8 cellular contexts compared by ENCODE assay signal in the genomic region with DNA sequence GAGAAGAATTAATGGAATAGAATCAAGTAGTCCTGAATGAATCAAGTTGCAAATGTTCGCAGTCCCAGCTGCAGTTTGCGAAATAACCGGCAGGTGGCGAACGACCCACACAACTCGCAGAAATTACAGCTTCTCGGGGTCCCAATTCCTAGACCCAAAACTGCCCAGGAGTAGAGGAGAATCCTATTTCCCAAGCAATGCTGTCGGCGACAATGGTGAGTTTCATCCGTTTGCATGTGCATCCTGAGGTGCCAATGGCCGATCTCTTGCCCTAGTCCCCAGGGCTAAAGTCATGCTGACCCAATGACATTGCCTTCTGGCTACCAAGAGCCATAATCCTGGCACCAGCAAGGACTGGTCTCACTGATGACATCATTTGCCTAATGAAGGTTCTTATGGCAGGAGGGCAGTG. TPM values are rescaled to one million over a fixed set of nuclear protein-coding genes. Genes with fewer than 3 reads are reported as not detected.
DNase-seq lines count a peak whose midpoint lies in the region; ATAC-seq and TF ChIP-seq lines count a peak whose summit lies in the region.

No MANE protein-coding gene starts in this region.

- DNase-seq in DMS 273 (lab: John Stamatoyannopoulos, UW; ENCODE audit: unreplicated experiment) = peak; percentile 70
- DNase-seq in Jurkat, Clone E6-1 (ENCODE audit: low read depth, low spot score) = peak; percentile 22
- peak; percentile 79 to 88 for DNase-seq in SHP77 (lab: John Stamatoyannopoulos, UW)
- DNase-seq in astrocyte of the spinal cord (ENCODE audit: low read depth, low spot score) = peak; percentile 41
- peak; percentile 42 for DNase-seq in kidney tubule cell (ENCODE audit: low spot score)
- peak; percentile 34 to 49 for DNase-seq in stimulated activated CD8-positive, alpha-beta memory T cell treated with anti-CD3 and anti-CD28 coated beads, Interleukin-2, amount 100 ng/mL, for 48 hours (ENCODE audit: low read depth in 2 of 2)

- peak; percentile 88 for TF ChIP-seq CTCF in astrocyte of the spinal cord (IDR thresholded peaks at IDR 0.05; ENCODE audit: low read depth, low read length)

- H3K4me3 ChIP-seq in Jurkat, Clone E6-1 (ENCODE audit: low read length) = no peak overlapping the region
- H3K4me3 ChIP-seq in astrocyte of the spinal cord (ENCODE audit: low read depth, low read length) = no peak overlapping the region

- no peak for ATAC-seq in GM21529 (IDR thresholded peaks at IDR 0.05; ENCODE audit: unreplicated experiment)
- no peak for ATAC-seq in HG03565 (IDR thresholded peaks at IDR 0.05; ENCODE audit: unreplicated experiment)

- in situ Hi-C loops in astrocyte of the spinal cord (cut with HindIII; ENCODE audit: low sequenced_read_pairs) = no loop called here

RNA-seq across cellular contexts. Expression of gene ASCL1, which starts 8.5 kb away (rescaled TPM):
- polyA plus RNA-seq in Jurkat, Clone E6-1 (2012; ENCODE audit: insufficient read depth, insufficient read length) = not detected

RNA-seq across cellular contexts. Expression of gene PAH, which starts 31.9 kb away (rescaled TPM):
- not detected for polyA plus RNA-seq in Jurkat, Clone E6-1 (2012; ENCODE audit: insufficient read depth, insufficient read length)

Comparison
In these comparisons a context has a peak if more than half of its experiments do, and no peak if none do; other contexts are left out.
1. DNase-seq: peak in every context shown above with its lines; median percentile 84 in SHP77; 70 in DMS 273; 42 in kidney tubule cell; 42 in stimulated activated CD8-positive, alpha-beta memory T cell treated with anti-CD3 and anti-CD28 coated beads, Interleukin-2, amount 100 ng/mL, for 48 hours; 41 in astrocyte of the spinal cord; 22 in Jurkat, Clone E6-1.